Comparison of ENCODE assay signal across 1 cellular context in the genomic region with DNA sequence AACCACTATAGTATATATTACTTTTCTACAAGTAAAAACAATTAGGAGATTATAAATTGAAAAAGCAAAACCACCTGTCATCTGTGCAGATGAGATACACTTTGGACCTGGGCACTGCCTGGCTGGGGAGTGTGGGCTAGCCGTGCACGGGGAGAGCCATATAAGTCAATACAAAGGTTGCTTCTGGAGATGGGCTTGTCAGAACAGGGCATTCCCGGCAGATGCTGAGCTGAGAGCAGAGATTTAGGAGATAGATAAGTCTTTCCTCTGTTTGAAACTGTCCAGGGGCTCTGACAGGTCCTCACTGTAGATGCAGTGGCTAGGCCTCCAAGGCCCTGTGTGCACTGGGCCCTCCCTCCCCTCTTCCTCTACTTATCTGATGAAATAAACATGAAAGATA.
TF ChIP-seq lines count a peak whose summit lies in the region.

No MANE protein-coding gene starts in this region.

TF ChIP-seq in HepG2, 621 proteins besides CTCF, POLR2A, EP300 and RAD21:
- no peak for TF ChIP-seq GATA4 (IDR thresholded peaks at IDR 0.05; ENCODE audit: borderline replicate concordance, low read depth)
- TF ChIP-seq, protein P1, sequence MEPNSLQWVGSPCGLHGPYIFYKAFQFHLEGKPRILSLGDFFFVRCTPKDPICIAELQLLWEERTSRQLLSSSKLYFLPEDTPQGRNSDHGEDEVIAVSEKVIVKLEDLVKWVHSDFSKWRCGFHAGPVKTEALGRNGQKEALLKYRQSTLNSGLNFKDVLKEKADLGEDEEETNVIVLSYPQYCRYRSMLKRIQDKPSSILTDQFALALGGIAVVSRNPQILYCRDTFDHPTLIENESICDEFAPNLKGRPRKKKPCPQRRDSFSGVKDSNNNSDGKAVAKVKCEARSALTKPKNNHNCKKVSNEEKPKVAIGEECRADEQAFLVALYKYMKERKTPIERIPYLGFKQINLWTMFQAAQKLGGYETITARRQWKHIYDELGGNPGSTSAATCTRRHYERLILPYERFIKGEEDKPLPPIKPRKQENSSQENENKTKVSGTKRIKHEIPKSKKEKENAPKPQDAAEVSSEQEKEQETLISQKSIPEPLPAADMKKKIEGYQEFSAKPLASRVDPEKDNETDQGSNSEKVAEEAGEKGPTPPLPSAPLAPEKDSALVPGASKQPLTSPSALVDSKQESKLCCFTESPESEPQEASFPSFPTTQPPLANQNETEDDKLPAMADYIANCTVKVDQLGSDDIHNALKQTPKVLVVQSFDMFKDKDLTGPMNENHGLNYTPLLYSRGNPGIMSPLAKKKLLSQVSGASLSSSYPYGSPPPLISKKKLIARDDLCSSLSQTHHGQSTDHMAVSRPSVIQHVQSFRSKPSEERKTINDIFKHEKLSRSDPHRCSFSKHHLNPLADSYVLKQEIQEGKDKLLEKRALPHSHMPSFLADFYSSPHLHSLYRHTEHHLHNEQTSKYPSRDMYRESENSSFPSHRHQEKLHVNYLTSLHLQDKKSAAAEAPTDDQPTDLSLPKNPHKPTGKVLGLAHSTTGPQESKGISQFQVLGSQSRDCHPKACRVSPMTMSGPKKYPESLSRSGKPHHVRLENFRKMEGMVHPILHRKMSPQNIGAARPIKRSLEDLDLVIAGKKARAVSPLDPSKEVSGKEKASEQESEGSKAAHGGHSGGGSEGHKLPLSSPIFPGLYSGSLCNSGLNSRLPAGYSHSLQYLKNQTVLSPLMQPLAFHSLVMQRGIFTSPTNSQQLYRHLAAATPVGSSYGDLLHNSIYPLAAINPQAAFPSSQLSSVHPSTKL (CRISPR knock-in tag; IDR thresholded peaks at IDR 0.05) = 0 out of 2 replicates have a peak, but pooled peaks have one; percentile 14
- TF ChIP-seq TARDBP (CRISPR knock-in tag; IDR thresholded peaks at IDR 0.05) = no peak
- no peak for TF ChIP-seq NR2C2 (CRISPR knock-in tag; IDR thresholded peaks at IDR 0.05; ENCODE audit: borderline replicate concordance)
